34 cellular contexts compared by ENCODE assay signal in the genomic region with DNA sequence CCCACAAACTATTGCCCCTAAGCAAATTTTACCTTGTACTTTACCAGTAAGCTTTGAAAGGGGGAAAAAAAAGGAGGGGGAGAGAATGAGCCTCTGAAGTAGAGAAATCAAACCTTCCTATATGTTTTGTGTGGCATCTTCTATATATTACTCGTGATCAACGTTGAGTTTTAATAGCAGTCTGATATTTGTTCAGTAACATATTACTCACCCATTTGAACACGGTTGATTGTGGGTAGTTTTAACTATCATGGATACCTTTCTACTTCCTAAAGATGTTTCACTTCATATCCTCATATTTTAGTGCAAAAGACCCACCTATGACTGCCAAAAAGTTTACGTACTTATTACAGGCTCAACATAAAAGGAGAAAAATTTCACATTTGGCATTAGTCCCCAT.
"Had no signal": no experiment of that assay in that cellular context is flagged by ENCODE, and none has a peak within 500 bp of the region (broad histone marks: within the 10 kb centered on the region; RNA-seq: fewer than 3 reads in every experiment).

No MANE protein-coding gene starts in this region.

- H3K9me3 Mint-ChIP-seq: activated naive CD4-positive, alpha-beta T cell treated with anti-CD3 and anti-CD28 coated beads, Interleukin-2, amount 50 U/mL, for 72 hours; activated T-cell treated with anti-CD3 and anti-CD28 coated beads, Interleukin-2, amount 50 U/mL, for 24 hours; central memory CD8-positive, alpha-beta T cell; T-helper 2 cell treated with Interferon-gamma antibody and Interleukin-4, amounts not matched to agents 5 μg/mL and 100 μg/mL, for 36 hours had no signal

- ATAC-seq: activated CD8-positive, alpha-beta memory T cell treated with anti-CD3 and anti-CD28 coated beads, Interleukin-2, amount 10 ng/mL, durations not matched to agents 7 days and 5 days; activated naive CD4-positive, alpha-beta T cell treated with anti-CD3 and anti-CD28 coated beads, Interleukin-2, amount 50 U/mL, for 72 hours; activated naive CD8-positive, alpha-beta T cell treated with anti-CD3 and anti-CD28 coated beads, Interleukin-2, amount 50 U/mL, for 24 hours; body of pancreas had no signal

- H3K27ac Mint-ChIP-seq: activated CD8-positive, alpha-beta memory T cell treated with anti-CD3 and anti-CD28 coated beads, Interleukin-2, amount 10 ng/mL, durations not matched to agents 7 days and 5 days; activated naive CD8-positive, alpha-beta T cell treated with anti-CD3 and anti-CD28 coated beads, Interleukin-2, amount 50 U/mL, for 24 hours; activated T-cell treated with anti-CD3 and anti-CD28 coated beads, Interleukin-2, amount 50 U/mL, for 24 hours; T-helper 2 cell treated with Interferon-gamma antibody and Interleukin-4, amounts not matched to agents 5 μg/mL and 100 μg/mL, for 36 hours had no signal

- H3K9ac ChIP-seq: SK-N-SH had no signal

- FAIRE-seq: bronchial epithelial cell had no signal

- H3K4me3 Mint-ChIP-seq: activated CD8-positive, alpha-beta memory T cell treated with anti-CD3 and anti-CD28 coated beads, Interleukin-2, amount 10 ng/mL, durations not matched to agents 7 days and 5 days; activated naive CD8-positive, alpha-beta T cell treated with anti-CD3 and anti-CD28 coated beads, Interleukin-2, amount 50 U/mL, for 24 hours; activated T-cell treated with anti-CD3 and anti-CD28 coated beads, Interleukin-2, amount 50 U/mL, for 24 hours; activated T-helper 1 cell treated with anti-CD3 and anti-CD28 coated beads, Interleukin-12 subunit alpha, Interleukin-12 subunit beta, Interleukin-2, Interleukin-4 antibody, amounts not matched to agents 30 ng/mL and 10 ng/mL and 1 ng/mL, durations not matched to agents 14 hours and 24 hours and 36 hours; central memory CD8-positive, alpha-beta T cell; T-helper 2 cell treated with Interferon-gamma antibody and Interleukin-4, amounts not matched to agents 5 μg/mL and 100 μg/mL, for 36 hours had no signal

- H3K27me3 ChIP-seq: ascending aorta, body of pancreas, MG63, Peyer's patch, SJCRH30 had no signal

- H3K36me3 ChIP-seq: SJCRH30 had no signal

- H3K4me1 ChIP-seq: SJCRH30 had no signal

- H3K4me3 ChIP-seq: ascending aorta, body of pancreas, MG63, Peyer's patch, SJCRH30 had no signal

- H3K9me3 ChIP-seq: ascending aorta, body of pancreas, MG63, Peyer's patch, SJCRH30, SK-N-SH had no signal

- H3K27ac ChIP-seq: ascending aorta, body of pancreas, Peyer's patch, RWPE1, SJCRH30 had no signal

- DNase-seq: activated CD4-positive, alpha-beta T cell treated with anti-CD3 and anti-CD28 coated beads for 48 hours; activated CD4-positive, alpha-beta T cell treated with anti-CD3 and anti-CD28 coated beads, Interleukin-2, amount 50 U/mL, for 48 hours; activated CD4-positive, CD25-positive, alpha-beta regulatory T cell treated with anti-CD3 and anti-CD28 coated beads, Interleukin-2, amount 50 U/mL, for 72 hours; activated CD8-positive, alpha-beta memory T cell treated with anti-CD3 and anti-CD28 coated beads, Interleukin-2, amount 10 ng/mL, durations not matched to agents 7 days and 5 days; activated effector memory CD4-positive, alpha-beta T cell treated with Interleukin-2 at 50 U/mL for 16 hours; activated naive CD4-positive, alpha-beta T cell; activated naive CD8-positive, alpha-beta T cell treated with anti-CD3 and anti-CD28 coated beads, Interleukin-2, amount 50 U/mL, for 24 hours; activated T-cell treated with anti-CD3 and anti-CD28 coated beads, Interleukin-2, amount 50 U/mL, for 24 hours; amniotic stem cell; body of pancreas; MG63; MV-4-11; NCI-H1105; NCI-H1436; NCI-H1694 treated with DMSO at 0.1 percent for 48 hours; NCI-H2029 treated with DMSO at 0.1 percent for 48 hours; NCI-H345; NCI-H510A; NCI-H526 treated with DMSO at 0.1 percent for 48 hours; NCI-H82; NK-92 treated with Interleukin-12 subunit alpha and Interleukin-12 subunit beta, amount 100 ng/mL, for 24 hours; OCI-M1; Peyer's patch; Right ventricle myocardium superior; SJCRH30; SK-N-SH; T-helper 1 cell had no signal

- H3K27me3 Mint-ChIP-seq: activated CD8-positive, alpha-beta memory T cell treated with anti-CD3 and anti-CD28 coated beads, Interleukin-2, amount 10 ng/mL, durations not matched to agents 7 days and 5 days; activated naive CD8-positive, alpha-beta T cell treated with anti-CD3 and anti-CD28 coated beads, Interleukin-2, amount 50 U/mL, for 24 hours; activated T-cell treated with anti-CD3 and anti-CD28 coated beads, Interleukin-2, amount 50 U/mL, for 24 hours; central memory CD8-positive, alpha-beta T cell had no signal
